In genomic region chr2:207875473-207876212, GRCh38 we compare ENCODE assay signal across 2 cellular contexts.
TF ChIP-seq lines count a peak whose summit lies in the region.

No MANE protein-coding gene starts in this region.

TF ChIP-seq in WTC11, 78 proteins besides CTCF, POLR2A, EP300 and RAD21 (continued from another document):
- TF ChIP-seq, protein P1, sequence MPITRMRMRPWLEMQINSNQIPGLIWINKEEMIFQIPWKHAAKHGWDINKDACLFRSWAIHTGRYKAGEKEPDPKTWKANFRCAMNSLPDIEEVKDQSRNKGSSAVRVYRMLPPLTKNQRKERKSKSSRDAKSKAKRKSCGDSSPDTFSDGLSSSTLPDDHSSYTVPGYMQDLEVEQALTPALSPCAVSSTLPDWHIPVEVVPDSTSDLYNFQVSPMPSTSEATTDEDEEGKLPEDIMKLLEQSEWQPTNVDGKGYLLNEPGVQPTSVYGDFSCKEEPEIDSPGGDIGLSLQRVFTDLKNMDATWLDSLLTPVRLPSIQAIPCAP (CRISPR knock-in tag; IDR thresholded peaks at IDR 0.05), result no peak
- no peak for TF ChIP-seq SMAD4 (CRISPR knock-in tag; IDR thresholded peaks at IDR 0.05)
- no peak for TF ChIP-seq JAZF1 (CRISPR knock-in tag; IDR thresholded peaks at IDR 0.05)
- TF ChIP-seq ZNF671 (CRISPR knock-in tag; IDR thresholded peaks at IDR 0.05), result no peak

TF ChIP-seq in HepG2, 621 proteins besides CTCF, POLR2A, EP300 and RAD21 (continued from another document and continues in another):
- TF ChIP-seq ZNF609 (CRISPR knock-in tag; IDR thresholded peaks at IDR 0.05; ENCODE audit: borderline replicate concordance) (peak; percentile 61; the same call in 1 of the 2 replicates), MED1 (CRISPR knock-in tag; IDR thresholded peaks at IDR 0.05) (peak; percentile 25; the same call in 1 of the 2 replicates), FOXO4 (CRISPR knock-in tag; conservative IDR thresholded peaks at IDR 0.05) (0 out of 2 replicates have a peak, but pooled peaks have one; percentile 85), U2AF1 (optimal IDR thresholded peaks at IDR 0.05; ENCODE audit: low read depth, low read length) (no peak), SMYD3 (CRISPR knock-in tag; IDR thresholded peaks at IDR 0.05) (0 out of 2 replicates have a peak, but pooled peaks have one; percentile 15), ZMYM4 (CRISPR knock-in tag; IDR thresholded peaks at IDR 0.05) (peak; percentile 49; the same call in 1 of the 2 replicates), TBX2 (CRISPR knock-in tag; IDR thresholded peaks at IDR 0.05; ENCODE audit: borderline replicate concordance) (peak; percentile 90), TBX3 (IDR thresholded peaks at IDR 0.05; ENCODE audit: borderline replicate concordance) (peak; percentile 92), ARID2 (CRISPR knock-in tag; IDR thresholded peaks at IDR 0.05; ENCODE audit: borderline replicate concordance) (0 out of 2 replicates have a peak, but pooled peaks have one; percentile 47), PITX1 (CRISPR knock-in tag; IDR thresholded peaks at IDR 0.05) (peak; percentile 92), NR2F6 (IDR thresholded peaks at IDR 0.05) (no peak), NR2F6 (CRISPR knock-in tag; IDR thresholded peaks at IDR 0.05) (0 out of 2 replicates have a peak, but pooled peaks have one; percentile 41), NCOA2 (CRISPR knock-in tag; IDR thresholded peaks at IDR 0.05) (peak; percentile 31; the same call in 1 of the 2 replicates), FOXA1 (IDR thresholded peaks at IDR 0.05) (no peak), FOXA1 (CRISPR knock-in tag; IDR thresholded peaks at IDR 0.05) (peak; percentile 64), THAP11 (CRISPR knock-in tag; IDR thresholded peaks at IDR 0.05) (no peak), BCL6 (CRISPR knock-in tag; IDR thresholded peaks at IDR 0.05) (peak; percentile 88), ZBTB10 (CRISPR knock-in tag; IDR thresholded peaks at IDR 0.05; ENCODE audit: borderline replicate concordance) (no peak), HMG20A (CRISPR knock-in tag; IDR thresholded peaks at IDR 0.05; ENCODE audit: borderline replicate concordance) (peak; percentile 71; the same call in 1 of the 2 replicates), ISL2 (CRISPR knock-in tag; IDR thresholded peaks at IDR 0.05) (0 out of 2 replicates have a peak, but pooled peaks have one; percentile 33), CREM (IDR thresholded peaks at IDR 0.05) (0 out of 2 replicates have a peak, but pooled peaks have one; percentile 37), CREM (CRISPR knock-in tag; IDR thresholded peaks at IDR 0.05) (no peak), SKI (IDR thresholded peaks at IDR 0.05; ENCODE audit: partially characterized antibody) (peak; percentile 84), ZNF703 (CRISPR knock-in tag; IDR thresholded peaks at IDR 0.05; ENCODE audit: borderline replicate concordance) (no peak), MED8 (CRISPR knock-in tag; IDR thresholded peaks at IDR 0.05; ENCODE audit: insufficient replicate concordance) (no peak), ZBTB38 (CRISPR knock-in tag; IDR thresholded peaks at IDR 0.05) (no peak), RARA (CRISPR knock-in tag; IDR thresholded peaks at IDR 0.05) (peak; percentile 52)
- TF ChIP-seq, protein P2, sequence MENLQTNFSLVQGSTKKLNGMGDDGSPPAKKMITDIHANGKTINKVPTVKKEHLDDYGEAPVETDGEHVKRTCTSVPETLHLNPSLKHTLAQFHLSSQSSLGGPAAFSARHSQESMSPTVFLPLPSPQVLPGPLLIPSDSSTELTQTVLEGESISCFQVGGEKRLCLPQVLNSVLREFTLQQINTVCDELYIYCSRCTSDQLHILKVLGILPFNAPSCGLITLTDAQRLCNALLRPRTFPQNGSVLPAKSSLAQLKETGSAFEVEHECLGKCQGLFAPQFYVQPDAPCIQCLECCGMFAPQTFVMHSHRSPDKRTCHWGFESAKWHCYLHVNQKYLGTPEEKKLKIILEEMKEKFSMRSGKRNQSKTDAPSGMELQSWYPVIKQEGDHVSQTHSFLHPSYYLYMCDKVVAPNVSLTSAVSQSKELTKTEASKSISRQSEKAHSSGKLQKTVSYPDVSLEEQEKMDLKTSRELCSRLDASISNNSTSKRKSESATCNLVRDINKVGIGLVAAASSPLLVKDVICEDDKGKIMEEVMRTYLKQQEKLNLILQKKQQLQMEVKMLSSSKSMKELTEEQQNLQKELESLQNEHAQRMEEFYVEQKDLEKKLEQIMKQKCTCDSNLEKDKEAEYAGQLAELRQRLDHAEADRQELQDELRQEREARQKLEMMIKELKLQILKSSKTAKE (CRISPR knock-in tag; IDR thresholded peaks at IDR 0.05; ENCODE audit: borderline replicate concordance), result peak; percentile 71; the same call in 1 of the 2 replicates
- TF ChIP-seq, protein P3, sequence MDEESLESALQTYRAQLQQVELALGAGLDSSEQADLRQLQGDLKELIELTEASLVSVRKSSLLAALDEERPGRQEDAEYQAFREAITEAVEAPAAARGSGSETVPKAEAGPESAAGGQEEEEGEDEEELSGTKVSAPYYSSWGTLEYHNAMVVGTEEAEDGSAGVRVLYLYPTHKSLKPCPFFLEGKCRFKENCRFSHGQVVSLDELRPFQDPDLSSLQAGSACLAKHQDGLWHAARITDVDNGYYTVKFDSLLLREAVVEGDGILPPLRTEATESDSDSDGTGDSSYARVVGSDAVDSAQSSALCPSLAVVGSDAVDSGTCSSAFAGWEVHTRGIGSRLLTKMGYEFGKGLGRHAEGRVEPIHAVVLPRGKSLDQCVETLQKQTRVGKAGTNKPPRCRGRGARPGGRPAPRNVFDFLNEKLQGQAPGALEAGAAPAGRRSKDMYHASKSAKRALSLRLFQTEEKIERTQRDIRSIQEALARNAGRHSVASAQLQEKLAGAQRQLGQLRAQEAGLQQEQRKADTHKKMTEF (CRISPR knock-in tag; IDR thresholded peaks at IDR 0.05), result 0 out of 2 replicates have a peak, but pooled peaks have one; percentile 19
- TF ChIP-seq, protein P4, sequence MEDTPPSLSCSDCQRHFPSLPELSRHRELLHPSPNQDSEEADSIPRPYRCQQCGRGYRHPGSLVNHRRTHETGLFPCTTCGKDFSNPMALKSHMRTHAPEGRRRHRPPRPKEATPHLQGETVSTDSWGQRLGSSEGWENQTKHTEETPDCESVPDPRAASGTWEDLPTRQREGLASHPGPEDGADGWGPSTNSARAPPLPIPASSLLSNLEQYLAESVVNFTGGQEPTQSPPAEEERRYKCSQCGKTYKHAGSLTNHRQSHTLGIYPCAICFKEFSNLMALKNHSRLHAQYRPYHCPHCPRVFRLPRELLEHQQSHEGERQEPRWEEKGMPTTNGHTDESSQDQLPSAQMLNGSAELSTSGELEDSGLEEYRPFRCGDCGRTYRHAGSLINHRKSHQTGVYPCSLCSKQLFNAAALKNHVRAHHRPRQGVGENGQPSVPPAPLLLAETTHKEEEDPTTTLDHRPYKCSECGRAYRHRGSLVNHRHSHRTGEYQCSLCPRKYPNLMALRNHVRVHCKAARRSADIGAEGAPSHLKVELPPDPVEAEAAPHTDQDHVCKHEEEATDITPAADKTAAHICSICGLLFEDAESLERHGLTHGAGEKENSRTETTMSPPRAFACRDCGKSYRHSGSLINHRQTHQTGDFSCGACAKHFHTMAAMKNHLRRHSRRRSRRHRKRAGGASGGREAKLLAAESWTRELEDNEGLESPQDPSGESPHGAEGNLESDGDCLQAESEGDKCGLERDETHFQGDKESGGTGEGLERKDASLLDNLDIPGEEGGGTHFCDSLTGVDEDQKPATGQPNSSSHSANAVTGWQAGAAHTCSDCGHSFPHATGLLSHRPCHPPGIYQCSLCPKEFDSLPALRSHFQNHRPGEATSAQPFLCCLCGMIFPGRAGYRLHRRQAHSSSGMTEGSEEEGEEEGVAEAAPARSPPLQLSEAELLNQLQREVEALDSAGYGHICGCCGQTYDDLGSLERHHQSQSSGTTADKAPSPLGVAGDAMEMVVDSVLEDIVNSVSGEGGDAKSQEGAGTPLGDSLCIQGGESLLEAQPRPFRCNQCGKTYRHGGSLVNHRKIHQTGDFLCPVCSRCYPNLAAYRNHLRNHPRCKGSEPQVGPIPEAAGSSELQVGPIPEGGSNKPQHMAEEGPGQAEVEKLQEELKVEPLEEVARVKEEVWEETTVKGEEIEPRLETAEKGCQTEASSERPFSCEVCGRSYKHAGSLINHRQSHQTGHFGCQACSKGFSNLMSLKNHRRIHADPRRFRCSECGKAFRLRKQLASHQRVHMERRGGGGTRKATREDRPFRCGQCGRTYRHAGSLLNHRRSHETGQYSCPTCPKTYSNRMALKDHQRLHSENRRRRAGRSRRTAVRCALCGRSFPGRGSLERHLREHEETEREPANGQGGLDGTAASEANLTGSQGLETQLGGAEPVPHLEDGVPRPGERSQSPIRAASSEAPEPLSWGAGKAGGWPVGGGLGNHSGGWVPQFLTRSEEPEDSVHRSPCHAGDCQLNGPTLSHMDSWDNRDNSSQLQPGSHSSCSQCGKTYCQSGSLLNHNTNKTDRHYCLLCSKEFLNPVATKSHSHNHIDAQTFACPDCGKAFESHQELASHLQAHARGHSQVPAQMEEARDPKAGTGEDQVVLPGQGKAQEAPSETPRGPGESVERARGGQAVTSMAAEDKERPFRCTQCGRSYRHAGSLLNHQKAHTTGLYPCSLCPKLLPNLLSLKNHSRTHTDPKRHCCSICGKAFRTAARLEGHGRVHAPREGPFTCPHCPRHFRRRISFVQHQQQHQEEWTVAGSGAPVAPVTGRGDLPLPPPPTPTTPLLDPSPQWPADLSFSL (CRISPR knock-in tag; IDR thresholded peaks at IDR 0.05), result peak; percentile 76; the same call in 1 of the 2 replicates
